8 cellular contexts compared by ENCODE assay signal in the genomic region with DNA sequence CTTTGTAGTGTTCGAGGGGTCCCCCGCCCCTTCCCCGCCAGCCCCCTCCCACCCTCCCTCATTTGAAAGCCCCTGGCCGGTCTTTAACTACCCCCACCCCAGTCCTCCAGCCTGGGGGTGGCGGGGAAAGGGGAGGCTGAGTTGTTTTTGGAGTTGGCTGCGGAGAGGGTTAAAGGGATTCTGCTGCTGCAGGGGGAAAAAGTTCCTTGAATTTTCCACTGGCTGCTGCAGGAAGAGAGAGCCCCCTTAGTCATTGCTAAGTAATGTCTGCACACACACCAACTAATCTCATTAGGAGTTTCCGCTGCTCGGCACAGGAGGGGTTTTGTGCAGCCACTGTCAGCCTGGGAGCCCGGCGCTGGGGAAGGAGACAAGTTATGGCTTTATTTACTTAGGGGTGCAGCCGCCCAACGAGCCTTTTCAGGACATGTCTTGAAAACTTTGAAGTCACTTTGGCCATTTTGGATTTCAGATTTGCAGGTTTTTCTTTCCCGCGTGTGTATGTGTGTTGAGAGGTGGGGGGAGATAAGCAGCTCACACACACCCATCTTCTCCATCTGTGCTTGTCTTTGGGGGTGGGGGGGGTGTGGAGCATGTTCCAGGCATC. TPM values are rescaled to one million over a fixed set of nuclear protein-coding genes. Genes with fewer than 3 reads are reported as not detected.
DNase-seq lines count a peak whose midpoint lies in the region; ATAC-seq and TF ChIP-seq lines count a peak whose summit lies in the region.

No MANE protein-coding gene starts in this region.

- TF ChIP-seq CTCF in Caco-2 (IDR thresholded peaks at IDR 0.05; ENCODE audit: insufficient read depth in 1 of 2, low read depth in 1 of 2, low read length in 1 of 2, severe bottlenecking in 1 of 2, unreplicated experiment in 1 of 2) (no peak), neutrophil (IDR thresholded peaks at IDR 0.05) (no peak)

- H3K27me3 Mint-ChIP-seq in Caco-2 (ENCODE audit: insufficient read depth, unreplicated experiment): peaks cover 15% of the 10 kb centered on the region

- no peak for ATAC-seq in HG02870 (IDR thresholded peaks at IDR 0.05; ENCODE audit: unreplicated experiment)

- H3K27ac Mint-ChIP-seq in Caco-2 (ENCODE audit: unreplicated experiment): no peak overlapping the region

- H3K36me3 Mint-ChIP-seq in Caco-2 (ENCODE audit: insufficient read depth, unreplicated experiment): peaks cover 12% of the 10 kb centered on the region

- no peaks in the 10 kb centered on the region for H3K9me3 ChIP-seq in Caco-2
- no peaks in the 10 kb centered on the region for H3K9me3 ChIP-seq in neutrophil

- POLR2A ChIA-PET in Caco-2 (lab: Charles Lee): no interaction called here

- H3K27me3 ChIP-seq in Caco-2 (replicated peaks; ENCODE audit: control insufficient read depth, insufficient read depth, low read length) (peaks cover 2% of the 10 kb centered on the region; the same call in 1 of the 2 replicates), neutrophil (peaks cover 30% of the 10 kb centered on the region)

- H3K4me1 ChIP-seq in Caco-2 (no peaks in the 10 kb centered on the region; the same call in 1 of the 2 replicates), neutrophil (ENCODE audit: control insufficient read depth in 1 of 2, insufficient read depth in 1 of 2, low read depth in 1 of 2, low read length in 1 of 2) (peaks cover 11 to 13% of the 10 kb centered on the region in 2 experiments)

- H3K4me1 Mint-ChIP-seq in Caco-2 (ENCODE audit: low read depth, unreplicated experiment): peaks cover 6% of the 10 kb centered on the region

- CTCF ChIA-PET in Caco-2 (lab: Charles Lee): interaction anchor here (0.6 kb wide), 1 partner anchor 120 kb away, joined by 3 read pairs; no protein-coding TSS in a partner anchor

- H3K36me3 ChIP-seq in Caco-2 (ENCODE audit: control insufficient read depth, insufficient read depth, low read length) (no peaks in the 10 kb centered on the region), neutrophil (no peaks in the 10 kb centered on the region)

- no peaks in the 10 kb centered on the region for H3K9me3 Mint-ChIP-seq in Caco-2 (ENCODE audit: unreplicated experiment)

- DNase-seq in Caco-2 (no peak), LHCN-M2 (ENCODE audit: low read depth) (peak; percentile 75), activated T-cell treated with anti-CD3 and anti-CD28 coated beads for 48 hours (ENCODE audit: low read depth) (peak; percentile 48), fibroblast of gingiva (ENCODE audit: low read depth) (peak; percentile 33), NOMO-1 (lab: John Stamatoyannopoulos, UW; ENCODE audit: unreplicated experiment in 2 of 2) (no peak), NCI-H526 treated with DMSO at 0.1 percent for 48 hours (lab: John Stamatoyannopoulos, UW) (no peak)

- H3K4me3 ChIP-seq in Caco-2 (ENCODE audit: low read depth, low read length): no peak overlapping the region
- peak overlapping the region; percentile 63 to 65 for H3K4me3 ChIP-seq in neutrophil (ENCODE audit: low read depth in 1 of 2, low read length in 1 of 2)

- BruUV-seq in Caco-2 (replicated peaks; lab: Mats Ljungman, UMichigan): no TSS peak

- intact Hi-C loops in Caco-2 (cut with micrococcal nuclease; ENCODE audit: unreplicated experiment): loop anchor here (2.0 kb wide), 1 partner anchor 19 kb away; no protein-coding TSS in a partner anchor

- no peak overlapping the region for H3K27ac ChIP-seq in neutrophil

- peak overlapping the region; percentile 98 for H3K4me3 Mint-ChIP-seq in Caco-2 (ENCODE audit: unreplicated experiment)

RNA-seq across cellular contexts. Expression of a gene that starts 1.8 kb away (rescaled TPM):
- total RNA-seq in Caco-2 (2022) (0.45 and 0.77 TPM in 2 replicates), LHCN-M2 (2014; rRNA removed) (90.2 and 105 TPM in 2 replicates)
- polyA plus RNA-seq in LHCN-M2 (2012): 30.2 TPM

Comparison
In these comparisons a context has a peak if more than half of its experiments do, and no peak if none do; other contexts are left out.
1. DNase-seq: peak in LHCN-M2 (single experiment), activated T-cell treated with anti-CD3 and anti-CD28 coated beads for 48 hours (single experiment) and fibroblast of gingiva (single experiment); none in Caco-2 (0 of 2), NOMO-1 (0 of 2) and NCI-H526 treated with DMSO at 0.1 percent for 48 hours (single experiment).
2. RNA of a gene that starts 1.8 kb away (total RNA-seq): 90.2 to 105 TPM in LHCN-M2; 0.45 to 0.77 TPM in Caco-2; every median in the first group is over 10 times any median in the second.